ENCODE assay signal across 8 cellular contexts in genomic region chr18:54358495-54358793, GRCh38. TPM values are rescaled to one million over a fixed set of nuclear protein-coding genes. Genes with fewer than 3 reads are reported as not detected.
A peak's percentile ranks its signal among the peaks of the same experiment; 100 is the strongest.
DNase-seq lines count a peak whose midpoint lies in the region; ATAC-seq and TF ChIP-seq lines count a peak whose summit lies in the region.

No MANE protein-coding gene starts in this region.

- DNase-seq in HS-5 (ENCODE audit: low read depth) (peak; percentile 3), ascending aorta (ENCODE audit: low spot score in 2 of 2) (no peak), left lobe of liver (ENCODE audit: low spot score) (no peak)
- no peak for DNase-seq in stimulated activated naive CD8-positive, alpha-beta T cell treated with anti-CD3 and anti-CD28 coated beads, Interleukin-15, Interleukin-2, amounts not matched to agents 100 U/mL and 50 U/mL, for 24 hours

- no peaks in the 10 kb centered on the region for H4K20me1 ChIP-seq in BLaER1 treated with 17β-estradiol and CSF1 and Interleukin-3, amounts not matched to agents 10 nM and 100 nM

- peak overlapping the region; percentile 84 to 95 (median 92) for H3K9ac ChIP-seq in BLaER1 treated with 17β-estradiol and CSF1 and Interleukin-3, amounts not matched to agents 10 nM and 100 nM
- peak overlapping the region; percentile 90 for H3K9ac ChIP-seq in iPS-20b (ENCODE audit: low read depth, low read length)

- peaks cover 4 to 22% (median 12%) of the 10 kb centered on the region in 11 experiments; a peak in 19 of 22 replicates for H3K36me3 ChIP-seq in BLaER1 treated with 17β-estradiol and CSF1 and Interleukin-3, amounts not matched to agents 10 nM and 100 nM
- H3K36me3 ChIP-seq in ascending aorta (no peaks in the 10 kb centered on the region), iPS-20b (ENCODE audit: insufficient read depth, low read depth, low read length) (peaks cover 28% of the 10 kb centered on the region)

- intact Hi-C loops in ascending aorta (cut with DNase I): loop anchor here (5.0 kb wide), 1 partner anchor 136 kb away; the partner anchor contains the start of gene MBD2

- peak; percentile 4 for ATAC-seq in GM19328 (IDR thresholded peaks at IDR 0.05; ENCODE audit: unreplicated experiment)
- ATAC-seq in stimulated activated naive CD8-positive, alpha-beta T cell treated with anti-CD3 and anti-CD28 coated beads, Interleukin-15, Interleukin-2, amounts not matched to agents 100 U/mL and 50 U/mL, for 24 hours: peak; percentile 4
- ATAC-seq in left lobe of liver: no peak
- no peak for ATAC-seq in HG03442 (IDR thresholded peaks at IDR 0.05; ENCODE audit: unreplicated experiment)

- peak overlapping the region; percentile 76 to 95 (median 89) for H3K4me3 ChIP-seq in BLaER1 treated with 17β-estradiol and CSF1 and Interleukin-3, amounts not matched to agents 10 nM and 100 nM
- H3K4me3 ChIP-seq in ascending aorta (peak overlapping the region; percentile 77 to 88), iPS-20b (ENCODE audit: low read length) (peak overlapping the region; percentile 96)

- peak overlapping the region; percentile 58 to 96 (median 89) for H3K27ac ChIP-seq in BLaER1 treated with 17β-estradiol and CSF1 and Interleukin-3, amounts not matched to agents 10 nM and 100 nM
- no peak overlapping the region for H3K27ac ChIP-seq in ascending aorta
- no peak overlapping the region for H3K27ac ChIP-seq in iPS-20b (ENCODE audit: low read length)

- H3K9me3 ChIP-seq in BLaER1 treated with 17β-estradiol and CSF1 and Interleukin-3, amounts not matched to agents 10 nM and 100 nM (replicated peaks in 1 of 11): no peaks in the 10 kb centered on the region
- H3K9me3 ChIP-seq in ascending aorta: no peaks in the 10 kb centered on the region
- no peaks in the 10 kb centered on the region for H3K9me3 ChIP-seq in iPS-20b (ENCODE audit: insufficient read depth, low read depth, low read length)

- no peaks in the 10 kb centered on the region for H3K27me3 ChIP-seq in BLaER1 treated with 17β-estradiol and CSF1 and Interleukin-3, amounts not matched to agents 10 nM and 100 nM
- H3K27me3 ChIP-seq in ascending aorta (no peaks in the 10 kb centered on the region), iPS-20b (ENCODE audit: insufficient read depth, low read length) (no peaks in the 10 kb centered on the region)

- TF ChIP-seq CTCF in ascending aorta (IDR thresholded peaks at IDR 0.05): no peak

- peaks cover 12 to 20% (median 18%) of the 10 kb centered on the region in 10 experiments; a peak in 18 of 20 replicates for H3K4me1 ChIP-seq in BLaER1 treated with 17β-estradiol and CSF1 and Interleukin-3, amounts not matched to agents 10 nM and 100 nM
- H3K4me1 ChIP-seq in ascending aorta (no peaks in the 10 kb centered on the region), iPS-20b (ENCODE audit: insufficient read depth, low read length) (peaks cover 3% of the 10 kb centered on the region; the same call in 1 of the 2 replicates)

- H3K4me2 ChIP-seq in BLaER1 treated with 17β-estradiol and CSF1 and Interleukin-3, amounts not matched to agents 10 nM and 100 nM: peak overlapping the region; percentile 74 to 93 (median 82)

RNA-seq across cellular contexts. Expression of gene C18orf54, which starts 0.7 kb away (rescaled TPM):
- total RNA-seq in ascending aorta (0.96 TPM), left lobe of liver (0.35 TPM)

RNA-seq across cellular contexts. Expression of gene STARD6, which starts 0.8 kb away (rescaled TPM):
- total RNA-seq in ascending aorta (not detected), left lobe of liver (not detected)

Comparison
In these comparisons a context has a peak if more than half of its experiments do, and no peak if none do; other contexts are left out.
1. H3K27ac ChIP-seq: peak in BLaER1 treated with 17β-estradiol and CSF1 and Interleukin-3, amounts not matched to agents 10 nM and 100 nM (11 of 11); none in ascending aorta (0 of 2) and iPS-20b (single experiment).
2. ATAC-seq: peak in GM19328 (single experiment) and stimulated activated naive CD8-positive, alpha-beta T cell treated with anti-CD3 and anti-CD28 coated beads, Interleukin-15, Interleukin-2, amounts not matched to agents 100 U/mL and 50 U/mL, for 24 hours (single experiment); none in left lobe of liver (single experiment) and HG03442 (single experiment).
3. Peak in every context shown above with its lines, with median percentiles within 50 percentile points of each other: H3K4me3 ChIP-seq.